In the genomic region with DNA sequence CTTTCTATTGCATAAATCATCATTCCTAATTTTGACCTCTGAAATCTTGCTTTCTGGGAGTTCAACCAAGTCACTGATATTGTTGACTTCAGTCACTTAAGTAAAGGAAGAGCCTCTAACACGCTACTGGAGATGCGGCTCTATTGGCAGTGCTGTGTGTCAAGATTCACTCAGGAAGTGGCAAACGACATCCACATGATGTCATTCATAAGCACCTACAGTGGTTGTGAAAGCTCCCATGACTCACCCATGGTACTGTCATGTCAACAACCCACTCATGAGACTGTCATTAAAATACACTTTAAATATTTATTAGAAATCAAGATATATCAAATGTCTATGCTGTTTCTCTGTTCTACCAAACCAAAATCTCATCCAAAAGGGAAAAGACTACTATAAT, we compare ENCODE assay signal across 25 cellular contexts. TPM values are rescaled to one million over a fixed set of nuclear protein-coding genes. Genes with fewer than 3 reads are reported as not detected.
DNase-seq lines count a peak whose midpoint lies in the region; ATAC-seq, FAIRE-seq and TF ChIP-seq lines count a peak whose summit lies in the region.
"Had no signal": no experiment of that assay in that cellular context is flagged by ENCODE, and none has a peak within 500 bp of the region (broad histone marks: within the 10 kb centered on the region; RNA-seq: fewer than 3 reads in every experiment).

No MANE protein-coding gene starts in this region.

- H4K20me1 ChIP-seq in IMR-90 (ENCODE audit: insufficient read depth, low read length): no peaks in the 10 kb centered on the region

- H2BK20ac ChIP-seq in IMR-90 (ENCODE audit: low read depth, low read length): no peak overlapping the region

- no CpG with 5 or more reads among the region's 3 CpGs for WGBS in IMR-90 (ENCODE audit: extremely low coverage in 2 of 2, insufficient read length in 1 of 2), 2 experiments
- 45 to 67% (median 48%) methylated on average over 3 of the region's 3 CpGs for WGBS in small intestine, 3 donors

- intact Hi-C loops in activated CD4-positive, alpha-beta T cell treated with anti-CD3 and anti-CD28 coated beads, Interleukin-2, amount 10 ng/mL, durations not matched to agents 24 days and 14 days (cut with micrococcal nuclease): no loop called here
- intact Hi-C loops in IMR-90 (cut with micrococcal nuclease): no loop called here
- intact Hi-C loops in activated CD8-positive, alpha-beta T cell treated with anti-CD3 and anti-CD28 coated beads for 36 hours (cut with micrococcal nuclease): no loop called here
- intact Hi-C loops in CD4-positive, alpha-beta T cell (cut with DNase I, micrococcal nuclease): no loop called here

- no peak for FAIRE-seq in small intestine (lab: Jason Lieb, UNC)
- FAIRE-seq: RCC 7860 had no signal

- BruUV-seq in IMR-90 (replicated peaks; lab: Mats Ljungman, UMichigan): no TSS peak

- H3K14ac ChIP-seq in IMR-90 (replicated peaks; ENCODE audit: low read depth, low read length): no peak overlapping the region

- ATAC-seq in IMR-90 (ENCODE audit: low read depth): no peak
- no peak for ATAC-seq in activated CD8-positive, alpha-beta T cell treated with anti-CD3 and anti-CD28 coated beads for 36 hours
- no peak for ATAC-seq in CD4-positive, alpha-beta T cell (ENCODE audit: poor library complexity)
- ATAC-seq: body of pancreas, left ventricle myocardium superior, SK-N-SH treated with all-trans-retinoic acid at 6 μM for 48 hours had no signal

- H3K23ac ChIP-seq in IMR-90 (ENCODE audit: low read depth, low read length): no peak overlapping the region

- H3K18ac ChIP-seq in IMR-90 (ENCODE audit: low read depth, low read length): no peak overlapping the region

- H3K4me1 ChIP-seq in IMR-90 (ENCODE audit: control insufficient read depth, insufficient read depth, low read length) (no peaks in the 10 kb centered on the region), small intestine (ENCODE audit: control insufficient read depth in 2 of 2, insufficient read depth in 1 of 2, low read depth in 1 of 2, low read length in 1 of 2) (no peaks in the 10 kb centered on the region)
- H3K4me1 ChIP-seq: body of pancreas, transverse colon had no signal

- POLR2A ChIA-PET in IMR-90 (lab: Charles Lee; ENCODE audit: unreplicated experiment): no interaction called here
- POLR2A ChIA-PET in activated CD8-positive, alpha-beta T cell treated with anti-CD3 and anti-CD28 coated beads for 36 hours (lab: Charles Lee): no interaction called here
- POLR2A ChIA-PET in CD4-positive, alpha-beta T cell (lab: Charles Lee): no interaction called here

- no peak overlapping the region for H3K4me2 ChIP-seq in IMR-90 (ENCODE audit: low read depth, low read length)

- H2BK5ac ChIP-seq in IMR-90 (ENCODE audit: low read depth, low read length, poor library complexity, severe bottlenecking): no peak overlapping the region

- H4K5ac ChIP-seq in IMR-90 (ENCODE audit: low read depth, low read length): no peak overlapping the region

- no peaks in the 10 kb centered on the region for H3K27me3 ChIP-seq in IMR-90 (ENCODE audit: control insufficient read depth, insufficient read depth, low read length)
- no peaks in the 10 kb centered on the region for H3K27me3 ChIP-seq in CD4-positive, alpha-beta T cell (ENCODE audit: control insufficient read depth, insufficient read depth, low read length)
- peaks cover 0 to 3% of the 10 kb centered on the region in 2 donors for H3K27me3 ChIP-seq in small intestine (ENCODE audit: control insufficient read depth in 2 of 2, insufficient read depth in 2 of 2, low read length in 2 of 2)
- H3K27me3 ChIP-seq: body of pancreas, neutrophil, transverse colon had no signal

- no peak overlapping the region for H4K91ac ChIP-seq in IMR-90 (ENCODE audit: insufficient read depth, low read depth, low read length)

- no peak overlapping the region for H3K4me3 Mint-ChIP-seq in activated CD4-positive, alpha-beta T cell treated with anti-CD3 and anti-CD28 coated beads, Interleukin-2, amount 10 ng/mL, durations not matched to agents 24 days and 14 days
- no peak overlapping the region for H3K4me3 Mint-ChIP-seq in activated CD8-positive, alpha-beta T cell treated with anti-CD3 and anti-CD28 coated beads for 36 hours
- H3K4me3 Mint-ChIP-seq in CD4-positive, alpha-beta T cell: no peak overlapping the region
- H3K4me3 Mint-ChIP-seq: activated naive CD8-positive, alpha-beta T cell; CD14-positive monocyte; H9 had no signal

- no peak overlapping the region for H4K8ac ChIP-seq in IMR-90 (ENCODE audit: low read depth in 2 of 2, low read length in 2 of 2)

- dilution Hi-C loops in IMR-90 (cut with HindIII; ENCODE audit: low sequenced_read_pairs, unreplicated experiment): no loop called here

- no peaks in the 10 kb centered on the region for H3K36me3 Mint-ChIP-seq in activated CD4-positive, alpha-beta T cell treated with anti-CD3 and anti-CD28 coated beads, Interleukin-2, amount 10 ng/mL, durations not matched to agents 24 days and 14 days (ENCODE audit: low read depth)
- H3K36me3 Mint-ChIP-seq in activated CD8-positive, alpha-beta T cell treated with anti-CD3 and anti-CD28 coated beads for 36 hours (ENCODE audit: low read depth): no peaks in the 10 kb centered on the region
- H3K36me3 Mint-ChIP-seq in CD4-positive, alpha-beta T cell (ENCODE audit: low read depth): no peaks in the 10 kb centered on the region
- H3K36me3 Mint-ChIP-seq: activated naive CD8-positive, alpha-beta T cell; CD14-positive monocyte had no signal

- H2BK15ac ChIP-seq in IMR-90 (ENCODE audit: low read depth, low read length): no peak overlapping the region

- H3K4me3 ChIP-seq in IMR-90 (ENCODE audit: insufficient read depth, low read depth, low read length) (no peak overlapping the region), small intestine (ENCODE audit: low read depth in 1 of 2, low read length in 2 of 2) (no peak overlapping the region)
- H3K4me3 ChIP-seq: body of pancreas, transverse colon had no signal

- no peak overlapping the region for H2AFZ ChIP-seq in IMR-90 (replicated peaks; ENCODE audit: low read length, poor library complexity)

- H3K79me1 ChIP-seq in IMR-90 (ENCODE audit: low read depth in 1 of 2, low read length in 2 of 2): no peaks in the 10 kb centered on the region

- TF ChIP-seq CTCF in IMR-90 (conservative IDR thresholded peaks at IDR 0.05; ENCODE audit: low read depth, low read length): no peak
- TF ChIP-seq CTCF in activated CD8-positive, alpha-beta T cell treated with anti-CD3 and anti-CD28 coated beads for 36 hours (IDR thresholded peaks at IDR 0.05): no peak
- no peak for TF ChIP-seq CTCF in CD4-positive, alpha-beta T cell (IDR thresholded peaks at IDR 0.05)

- peak; percentile 56 for DNase-seq in activated CD4-positive, alpha-beta T cell treated with anti-CD3 and anti-CD28 coated beads, Interleukin-2, amount 10 ng/mL, durations not matched to agents 24 days and 14 days
- no peak for DNase-seq in activated CD4-positive, alpha-beta T cell treated with anti-CD3 and anti-CD28 coated beads, Interleukin-2, amount 50 U/mL, for 4 hours
- DNase-seq in IMR-90 (peak; percentile 8), iris pigment epithelial cell (ENCODE audit: low read depth) (peak; percentile 25), small intestine (no peak), ACHN (no peak)
- DNase-seq in activated CD8-positive, alpha-beta T cell treated with anti-CD3 and anti-CD28 coated beads for 36 hours: peak; percentile 4
- DNase-seq in CD4-positive, alpha-beta T cell: no peak
- DNase-seq: activated T-cell treated with anti-CD3 and anti-CD28 coated beads, Interleukin-2, amount 50 U/mL, for 48 hours; body of pancreas; DND-41; H9; left ventricle myocardium superior; NCI-H1417; NCI-H2171; stimulated activated CD4-positive, alpha-beta T cell treated with anti-CD3 and anti-CD28 coated beads, Interleukin-15, amount 100 ng/mL, for 24 hours; stimulated activated naive CD4-positive, alpha-beta T cell; transverse colon had no signal

- no peak overlapping the region for H3K9ac ChIP-seq in IMR-90 (ENCODE audit: low read depth, low read length)

- peaks cover 2% of the 10 kb centered on the region for H3K4me1 Mint-ChIP-seq in activated CD4-positive, alpha-beta T cell treated with anti-CD3 and anti-CD28 coated beads, Interleukin-2, amount 10 ng/mL, durations not matched to agents 24 days and 14 days
- H3K4me1 Mint-ChIP-seq in activated CD8-positive, alpha-beta T cell treated with anti-CD3 and anti-CD28 coated beads for 36 hours (ENCODE audit: low read depth): no peaks in the 10 kb centered on the region
- no peaks in the 10 kb centered on the region for H3K4me1 Mint-ChIP-seq in CD4-positive, alpha-beta T cell (ENCODE audit: low read depth)
- H3K4me1 Mint-ChIP-seq: CD14-positive monocyte, H9 had no signal

- H3K36me3 ChIP-seq in IMR-90 (ENCODE audit: control insufficient read depth, insufficient read depth, low read length) (no peaks in the 10 kb centered on the region), small intestine (ENCODE audit: control insufficient read depth in 2 of 2, insufficient read depth in 2 of 2, low read length in 2 of 2) (no peaks in the 10 kb centered on the region)
- H3K36me3 ChIP-seq: neutrophil, transverse colon had no signal

- H3K9me3 ChIP-seq in IMR-90 (ENCODE audit: control insufficient read depth, insufficient read depth, low read length) (no peaks in the 10 kb centered on the region), small intestine (ENCODE audit: control insufficient read depth, low read depth) (no peaks in the 10 kb centered on the region)
- no peaks in the 10 kb centered on the region for H3K9me3 ChIP-seq in CD4-positive, alpha-beta T cell (ENCODE audit: control insufficient read depth, low read length)
- H3K9me3 ChIP-seq: body of pancreas, neutrophil, transverse colon had no signal

- peaks cover 1% of the 10 kb centered on the region for H3K27me3 Mint-ChIP-seq in activated CD4-positive, alpha-beta T cell treated with anti-CD3 and anti-CD28 coated beads, Interleukin-2, amount 10 ng/mL, durations not matched to agents 24 days and 14 days
- H3K27me3 Mint-ChIP-seq in activated CD8-positive, alpha-beta T cell treated with anti-CD3 and anti-CD28 coated beads for 36 hours: peaks cover 5% of the 10 kb centered on the region
- peaks cover 13% of the 10 kb centered on the region for H3K27me3 Mint-ChIP-seq in CD4-positive, alpha-beta T cell

- H3K27ac ChIP-seq in IMR-90 (ENCODE audit: insufficient read depth, low read length) (no peak overlapping the region), small intestine (ENCODE audit: low read depth in 1 of 2, low read length in 1 of 2) (no peak overlapping the region)
- H3K27ac ChIP-seq in CD4-positive, alpha-beta T cell (ENCODE audit: low read depth, low read length): no peak overlapping the region
- H3K27ac ChIP-seq: body of pancreas, HL-60, neutrophil, transverse colon had no signal

- TF ChIP-seq RAD21 in IMR-90 (IDR thresholded peaks at IDR 0.05; ENCODE audit: low read length): no peak

- H2BK120ac ChIP-seq in IMR-90 (ENCODE audit: low read depth, low read length): no peak overlapping the region

- in situ Hi-C loops in IMR-90 (cut with MboI; ENCODE audit: low sequenced_read_pairs) (no loop called here), ACHN (cut with HindIII; ENCODE audit: low pct_ligation_motif_present, low pct_unique_long_range_greater_than_20kb, low sequenced_read_pairs) (no loop called here)

- no peaks in the 10 kb centered on the region for H3K9me1 ChIP-seq in IMR-90 (ENCODE audit: insufficient read depth, low read length)

- no peak overlapping the region for H3K4ac ChIP-seq in IMR-90 (ENCODE audit: low read depth, low read length)

- peaks cover 3% of the 10 kb centered on the region for H3K9me3 Mint-ChIP-seq in activated CD4-positive, alpha-beta T cell treated with anti-CD3 and anti-CD28 coated beads, Interleukin-2, amount 10 ng/mL, durations not matched to agents 24 days and 14 days
- H3K9me3 Mint-ChIP-seq in activated CD8-positive, alpha-beta T cell treated with anti-CD3 and anti-CD28 coated beads for 36 hours: peaks cover 7% of the 10 kb centered on the region
- peaks cover 3% of the 10 kb centered on the region for H3K9me3 Mint-ChIP-seq in CD4-positive, alpha-beta T cell

- H3K56ac ChIP-seq in IMR-90 (ENCODE audit: extremely low read depth, insufficient read depth, low read length): no peak overlapping the region

- CTCF ChIA-PET in IMR-90 (lab: Yijun Ruan, JAX): no interaction called here
- CTCF ChIA-PET in activated CD8-positive, alpha-beta T cell treated with anti-CD3 and anti-CD28 coated beads for 36 hours (lab: Charles Lee): no interaction called here
- CTCF ChIA-PET in CD4-positive, alpha-beta T cell (lab: Charles Lee): no interaction called here

- no peak overlapping the region for H3K27ac Mint-ChIP-seq in activated CD4-positive, alpha-beta T cell treated with anti-CD3 and anti-CD28 coated beads, Interleukin-2, amount 10 ng/mL, durations not matched to agents 24 days and 14 days
- no peak overlapping the region for H3K27ac Mint-ChIP-seq in activated CD8-positive, alpha-beta T cell treated with anti-CD3 and anti-CD28 coated beads for 36 hours
- H3K27ac Mint-ChIP-seq in CD4-positive, alpha-beta T cell: no peak overlapping the region
- H3K27ac Mint-ChIP-seq: activated naive CD8-positive, alpha-beta T cell; CD14-positive monocyte; H9 had no signal

- no peak for TF ChIP-seq POLR2A in IMR-90 (IDR thresholded peaks at IDR 0.05; ENCODE audit: low read depth, low read length)

- no peak overlapping the region for H2AK9ac ChIP-seq in IMR-90 (replicated peaks; ENCODE audit: low read depth, low read length, poor library complexity)

- no peak overlapping the region for H2AK5ac ChIP-seq in IMR-90 (ENCODE audit: low read depth, low read length)

RNA-seq across cellular contexts. Expression of a gene that starts 52.5 kb away (rescaled TPM):
- total RNA-seq in activated CD4-positive, alpha-beta T cell treated with anti-CD3 and anti-CD28 coated beads, Interleukin-2, amount 10 ng/mL, durations not matched to agents 24 days and 14 days: not detected in 2 replicates
- not detected in 2 replicates for total RNA-seq in IMR-90 (2012; rRNA removed)
- polyA plus RNA-seq in IMR-90 (2012; rRNA removed) (not detected in 2 replicates), small intestine (under 1 TPM in 1 of 3 donors, not detected in 2; 0.12 TPM)
- not detected in 2 replicates for polyA plus RNA-seq in IMR-90 (2012; cell fraction: cytosol; rRNA removed)
- not detected in 2 replicates for polyA plus RNA-seq in IMR-90 (2012; cell fraction: nucleus; rRNA removed; ENCODE audit: low replicate concordance)
- total RNA-seq in activated CD8-positive, alpha-beta T cell treated with anti-CD3 and anti-CD28 coated beads for 36 hours: not detected
- not detected for total RNA-seq in CD4-positive, alpha-beta T cell
- total RNA-seq: body of pancreas, epithelial cell of proximal tubule, H9, left ventricle myocardium superior had no signal
- polyA plus RNA-seq: CD14-positive monocyte had no signal

Comparison
In these comparisons a context has a peak if more than half of its experiments do, and no peak if none do; other contexts are left out.
1. DNase-seq: peak in activated CD4-positive, alpha-beta T cell treated with anti-CD3 and anti-CD28 coated beads, Interleukin-2, amount 10 ng/mL, durations not matched to agents 24 days and 14 days (single experiment), IMR-90 (single experiment), activated CD8-positive, alpha-beta T cell treated with anti-CD3 and anti-CD28 coated beads for 36 hours (single experiment) and iris pigment epithelial cell (single experiment); none in activated CD4-positive, alpha-beta T cell treated with anti-CD3 and anti-CD28 coated beads, Interleukin-2, amount 50 U/mL, for 4 hours (0 of 2), CD4-positive, alpha-beta T cell (0 of 10), small intestine (single experiment) and ACHN (single experiment).